In genomic region chr6:31702819-31703716, GRCh38 we compare ENCODE assay signal across 8 cellular contexts. TPM values are rescaled to one million over a fixed set of nuclear protein-coding genes. Genes with fewer than 3 reads are reported as not detected.
A peak's percentile ranks its signal among the peaks of the same experiment; 100 is the strongest.
DNase-seq lines count a peak whose midpoint lies in the region; ATAC-seq and TF ChIP-seq lines count a peak whose summit lies in the region.

Gene ABHD16A (minus strand): TSS chr6:31703324. CDS start chr6:31703281, 43 bp downstream.

- peak within 1 kb of the TSS; percentile 38 for H2BK5ac ChIP-seq in trophoblast cell (ENCODE audit: low read depth, low read length, poor library complexity)

- intact Hi-C loops in cardiac septum (cut with DNase I) (loop anchor here (2.0 kb wide), 1 partner anchor 26 kb away; the partner anchor contains the start of gene DDAH2), transverse colon (cut with DNase I; ENCODE audit: low total_unique reads) (no loop called here)

- H2BK12ac ChIP-seq in trophoblast cell (ENCODE audit: low read length): peak within 1 kb of the TSS; percentile 47

- peak within 1 kb of the TSS; percentile 88 for H3K4me3 ChIP-seq in trophoblast cell (ENCODE audit: low read depth, low read length)
- peak within 1 kb of the TSS; percentile 66 to 99 (median 91) for H3K4me3 ChIP-seq in transverse colon

- TF ChIP-seq CTCF in GM10266 (IDR thresholded peaks at IDR 0.05; ENCODE audit: control insufficient read depth, insufficient read depth, low read depth, missing control alignments): no peak
- peak in 2 of 5 experiments; percentile 29 to 41 for TF ChIP-seq CTCF in transverse colon (IDR thresholded peaks at IDR 0.05)

- H3K4me3 Mint-ChIP-seq in T-cell: peak within 1 kb of the TSS; percentile 98 to 99 (median 98)

- H4K91ac ChIP-seq in trophoblast cell (ENCODE audit: low read depth, low read length): peak within 1 kb of the TSS; percentile 71

- H3K18ac ChIP-seq in trophoblast cell (ENCODE audit: low read length): peak within 1 kb of the TSS; percentile 60

- H3K9me3 ChIP-seq in trophoblast cell (ENCODE audit: insufficient read depth, low read depth, low read length): peaks cover 2% of the 10 kb centered on the region
- H3K9me3 ChIP-seq in transverse colon: no peaks in the 10 kb centered on the region

- CTCF ChIA-PET in T-cell (lab: Charles Lee): interaction anchor here (0.6 to 1.2 kb wide), 5 partner anchors 12 to 1142 kb away, joined by 3 read pairs; partner anchors contain the start of genes GPANK1 (in 1 of the 2) and NEU1 (in 1 of the 2)

- peak within 1 kb of the TSS; percentile 48 for H3K14ac ChIP-seq in trophoblast cell (ENCODE audit: low read length)

- no peaks in the 10 kb centered on the region for H3K27me3 Mint-ChIP-seq in T-cell

- H4K8ac ChIP-seq in trophoblast cell (ENCODE audit: low read depth, low read length): peak within 1 kb of the TSS; percentile 87

- peak within 1 kb of the TSS; percentile 29 for H2BK120ac ChIP-seq in trophoblast cell (ENCODE audit: insufficient read depth, low read length, poor library complexity)

- TF ChIP-seq POLR2A in transverse colon (IDR thresholded peaks at IDR 0.05): peak; percentile 98

- in situ Hi-C loops in transverse colon (cut with MboI; ENCODE audit: low pct_ligation_motif_present in 1 of 4, low pct_unique_long_range_greater_than_20kb in 1 of 4, low sequenced_read_pairs in 3 of 4): no loop called here

- no peak within 1 kb of the TSS for H2AK5ac ChIP-seq in trophoblast cell (ENCODE audit: low read length)

- peaks cover 6% of the 10 kb centered on the region for H3K79me1 ChIP-seq in trophoblast cell (ENCODE audit: low read length)

- H3K9me3 Mint-ChIP-seq in T-cell: no peaks in the 10 kb centered on the region

- POLR2A ChIA-PET in T-cell (lab: Charles Lee): interaction anchor here in 1 of 2 donors (0.6 to 1.3 kb wide), 3 partner anchors 35 to 160 kb away, joined by 3 to 10 read pairs (median 3); partner anchors contain the start of genes BAG6 and NEU1

- H3K36me3 ChIP-seq in trophoblast cell (ENCODE audit: control insufficient read depth in 1 of 2, insufficient read depth in 2 of 2, low read length in 2 of 2): peaks cover 5 to 7% of the 10 kb centered on the region in 2 experiments
- peaks cover 0 to 5% (median 0%) of the 10 kb centered on the region in 4 donors for H3K36me3 ChIP-seq in transverse colon

- WGBS in adipose tissue, 3 donors: 1 to 2% (median 1%) methylated on average over 54 of the region's 54 CpGs
- no CpG with 5 or more reads among the region's 54 CpGs for WGBS in trophoblast cell (ENCODE audit: extremely low coverage, insufficient coverage, insufficient read length)
- 0 to 1% methylated on average over 4 to 36 of the region's 54 CpGs for WGBS in transverse colon (ENCODE audit: low coverage in 1 of 2), 2 donors

- H3K4ac ChIP-seq in trophoblast cell (ENCODE audit: low read depth, low read length): peak within 1 kb of the TSS; percentile 78

- DNase-seq in GM10266 (ENCODE audit: extremely low spot score) (peak; percentile 96), NCI-H1436 treated with DMSO at 0.1 percent for 48 hours (lab: John Stamatoyannopoulos, UW) (peak; percentile 68), T-cell (peak; percentile 95 to 100 (median 98)), cardiac septum (ENCODE audit: low spot score) (peak; percentile 100), trophoblast cell (peak; percentile 99 to 100), transverse colon (peak; percentile 99)

- peaks cover 6% of the 10 kb centered on the region for H3K36me3 Mint-ChIP-seq in T-cell

- H3K27ac ChIP-seq in adipose tissue (ENCODE audit: low read depth, low read length): peak within 1 kb of the TSS; percentile 93
- peak within 1 kb of the TSS; percentile 94 for H3K27ac ChIP-seq in trophoblast cell (ENCODE audit: low read depth, low read length)
- H3K27ac ChIP-seq in transverse colon: peak within 1 kb of the TSS; percentile 98 to 100 (median 99)

- H4K12ac ChIP-seq in trophoblast cell (ENCODE audit: low read depth, low read length): peak within 1 kb of the TSS; percentile 94

- H3K4me1 ChIP-seq in trophoblast cell (ENCODE audit: control insufficient read depth in 1 of 2, insufficient read depth in 2 of 2, low read length in 2 of 2): peaks cover 7 to 8% of the 10 kb centered on the region in 2 experiments
- H3K4me1 ChIP-seq in transverse colon: peaks cover 17 to 27% (median 21%) of the 10 kb centered on the region in 4 donors

- peaks cover 32 to 37% (median 35%) of the 10 kb centered on the region in 3 donors for H3K4me1 Mint-ChIP-seq in T-cell

- peak within 1 kb of the TSS; percentile 82 for H3K4me2 ChIP-seq in trophoblast cell (ENCODE audit: low read length)

- H3K23ac ChIP-seq in trophoblast cell (ENCODE audit: low read length): no peak within 1 kb of the TSS

- ATAC-seq in HG02763 (IDR thresholded peaks at IDR 0.05; ENCODE audit: unreplicated experiment): peak; percentile 83
- ATAC-seq in T-cell (replicated peaks in 1 of 4): peak; percentile 94 to 95 (median 95)

- no peak for TF ChIP-seq EP300 in transverse colon (IDR thresholded peaks at IDR 0.05; ENCODE audit: low read depth)

- H3K27me3 ChIP-seq in trophoblast cell (ENCODE audit: insufficient read depth, low read length): no peaks in the 10 kb centered on the region
- H3K27me3 ChIP-seq in transverse colon: no peaks in the 10 kb centered on the region

- H3K79me2 ChIP-seq in trophoblast cell (ENCODE audit: control insufficient read depth, insufficient read depth, low read length, poor library complexity): peaks cover 6% of the 10 kb centered on the region

- peak within 1 kb of the TSS; percentile 60 for H2AFZ ChIP-seq in trophoblast cell (ENCODE audit: insufficient read depth, low read length, poor library complexity)

- peak within 1 kb of the TSS; percentile 94 to 98 for H3K27ac Mint-ChIP-seq in T-cell

- peak within 1 kb of the TSS; percentile 99 for H3K9ac ChIP-seq in trophoblast cell (ENCODE audit: low read length)

RNA-seq across cellular contexts. Expression of gene ABHD16A, which starts in this region (rescaled TPM):
- total RNA-seq in T-cell (10 to 100 TPM; 58.2 to 74.4 (median 61.2) TPM), cardiac septum (26.9 TPM), transverse colon (10 to 100 TPM; 45.4 to 72.8 (median 67.4) TPM)
- 10 to 100 TPM; 28.5 to 39.8 (median 30.5) TPM for polyA plus RNA-seq in adipose tissue
- 39.7 and 42.5 TPM in 2 replicates for polyA plus RNA-seq in trophoblast cell (2013)

Comparison
In these comparisons a context has a peak if more than half of its experiments do, and no peak if none do; other contexts are left out.
1. Peak in every context shown above with its lines: DNase-seq, ATAC-seq, H3K4me3 ChIP-seq and H3K27ac ChIP-seq.